Comparison of ENCODE assay signal across 12 cellular contexts in genomic region chr6:52333840-52334200, GRCh38. TPM values are rescaled to one million over a fixed set of nuclear protein-coding genes. Genes with fewer than 3 reads are reported as not detected.
DNase-seq lines count a peak whose midpoint lies in the region; ATAC-seq and TF ChIP-seq lines count a peak whose summit lies in the region.
"Had no signal": no experiment of that assay in that cellular context is flagged by ENCODE, and none has a peak within 500 bp of the region (broad histone marks: within the 10 kb centered on the region; RNA-seq: fewer than 3 reads in every experiment).

No MANE protein-coding gene starts in this region.

- intact Hi-C loops in Calu3 (cut with micrococcal nuclease; ENCODE audit: unreplicated experiment) = loop anchor here (1.0 kb wide), 1 partner anchor 28 kb away; the partner anchor contains the start of gene PAQR8
- intact Hi-C loops in activated CD4-positive, alpha-beta memory T cell treated with anti-CD3 and anti-CD28 coated beads for 36 hours (cut with micrococcal nuclease) = loop anchor here (2.0 kb wide), 2 partner anchors 15 to 29 kb away; no protein-coding TSS in a partner anchor

- H3K27me3 Mint-ChIP-seq in Calu3 (ENCODE audit: unreplicated experiment) (no peaks in the 10 kb centered on the region), naive B cell (no peaks in the 10 kb centered on the region)
- H3K27me3 Mint-ChIP-seq in activated CD4-positive, alpha-beta memory T cell treated with anti-CD3 and anti-CD28 coated beads for 36 hours = no peaks in the 10 kb centered on the region

- H3K27ac Mint-ChIP-seq in Calu3 (ENCODE audit: unreplicated experiment) (peak overlapping the region; percentile 72), naive B cell (peak overlapping the region in 4 of 6 donors; percentile 22 to 68 (median 35))
- peak overlapping the region; percentile 49 for H3K27ac Mint-ChIP-seq in activated CD4-positive, alpha-beta memory T cell treated with anti-CD3 and anti-CD28 coated beads for 36 hours

- no peak for TF ChIP-seq CTCF in Calu3 (IDR thresholded peaks at IDR 0.05; ENCODE audit: unreplicated experiment)
- TF ChIP-seq CTCF in HEK293 (tag by site-specific recombination; IDR thresholded peaks at IDR 0.05) = no peak

- no peak overlapping the region for H3K4me3 Mint-ChIP-seq in Calu3 (ENCODE audit: low read depth, unreplicated experiment)
- H3K4me3 Mint-ChIP-seq in activated CD4-positive, alpha-beta memory T cell treated with anti-CD3 and anti-CD28 coated beads for 36 hours = no peak overlapping the region
- H3K4me3 Mint-ChIP-seq in naive B cell = no peak overlapping the region

- CTCF ChIA-PET in Calu3 (lab: Charles Lee) (interaction anchor here (0.8 to 1.3 kb wide), 3 partner anchors 19 to 57 kb away, joined by 5 to 6 read pairs (median 5); no protein-coding TSS in a partner anchor), HEK293 (lab: Yijun Ruan, JAX) (interaction anchor here (0.9 to 1.0 kb wide), 2 partner anchors 70 to 270 kb away, joined by 3 read pairs; no protein-coding TSS in a partner anchor)
- CTCF ChIA-PET in activated CD4-positive, alpha-beta memory T cell treated with anti-CD3 and anti-CD28 coated beads for 36 hours (lab: Charles Lee) = interaction anchor here (0.9 to 1.0 kb wide), 2 partner anchors 31 to 47 kb away, joined by 3 read pairs; no protein-coding TSS in a partner anchor

- H3K36me3 Mint-ChIP-seq in Calu3 (ENCODE audit: insufficient read depth, unreplicated experiment) = no peaks in the 10 kb centered on the region
- H3K36me3 Mint-ChIP-seq in activated CD4-positive, alpha-beta memory T cell treated with anti-CD3 and anti-CD28 coated beads for 36 hours = no peaks in the 10 kb centered on the region
- no peaks in the 10 kb centered on the region for H3K36me3 Mint-ChIP-seq in naive B cell

- no peaks in the 10 kb centered on the region for H3K36me3 ChIP-seq in HEK293 (ENCODE audit: control insufficient read depth in 2 of 2, insufficient read depth in 1 of 2, low read length in 2 of 2)
- H3K36me3 ChIP-seq: WERI-Rb-1 had no signal

- DNase-seq in Calu3 (no peak), naive B cell (no peak), dermis blood vessel endothelial cell (no peak), AML-193 (lab: John Stamatoyannopoulos, UW) (no peak), germinal center (ENCODE audit: low spot score) (no peak)
- DNase-seq in activated CD4-positive, alpha-beta memory T cell treated with anti-CD3 and anti-CD28 coated beads for 36 hours = no peak
- DNase-seq: dorsolateral prefrontal cortex, NCI-H1694 treated with DMSO at 0.1 percent for 48 hours, right cardiac atrium had no signal

- H3K4me3 ChIP-seq in HEK293 (ENCODE audit: low read depth, low read length) = no peak overlapping the region
- H3K4me3 ChIP-seq: dorsolateral prefrontal cortex had no signal

- POLR2A ChIA-PET in HEK293 (lab: Yijun Ruan, JAX) = interaction anchor here (1.1 to 1.7 kb wide), 3 partner anchors 19 to 49 kb away, joined by 3 to 4 read pairs (median 3); partner anchors contain the start of genes MCM3 and PAQR8
- POLR2A ChIA-PET in activated CD4-positive, alpha-beta memory T cell treated with anti-CD3 and anti-CD28 coated beads for 36 hours (lab: Charles Lee) = no interaction called here

- ATAC-seq in naive B cell (ENCODE audit: low read depth in 2 of 2) = peak in 1 of 2 donors; percentile 68
- ATAC-seq in HG02840 (IDR thresholded peaks at IDR 0.05; ENCODE audit: low FRiP score, unreplicated experiment) = no peak
- ATAC-seq: right cardiac atrium had no signal

- no peak overlapping the region for H3K27ac ChIP-seq in HEK293 (ENCODE audit: extremely low read depth, low read depth, low read length)
- H3K27ac ChIP-seq: dorsolateral prefrontal cortex, WERI-Rb-1 had no signal

- H3K9me3 Mint-ChIP-seq in Calu3 (ENCODE audit: low read depth, unreplicated experiment) (no peaks in the 10 kb centered on the region), naive B cell (no peaks in the 10 kb centered on the region)
- no peaks in the 10 kb centered on the region for H3K9me3 Mint-ChIP-seq in activated CD4-positive, alpha-beta memory T cell treated with anti-CD3 and anti-CD28 coated beads for 36 hours

- H3K4me1 ChIP-seq in HEK293 (ENCODE audit: control insufficient read depth, insufficient read depth, low read length) = peaks cover 6% of the 10 kb centered on the region

- no peaks in the 10 kb centered on the region for H3K9me3 ChIP-seq in HEK293 (ENCODE audit: control insufficient read depth, insufficient read depth, low read depth, low read length)

- BruUV-seq in Calu3 (replicated peaks; lab: Mats Ljungman, UMichigan) = no TSS peak

- H3K4me1 Mint-ChIP-seq in Calu3 (ENCODE audit: low read depth, unreplicated experiment) (peaks cover 92% of the 10 kb centered on the region), naive B cell (peaks cover 16 to 23% (median 17%) of the 10 kb centered on the region in 3 donors)
- peaks cover 54% of the 10 kb centered on the region for H3K4me1 Mint-ChIP-seq in activated CD4-positive, alpha-beta memory T cell treated with anti-CD3 and anti-CD28 coated beads for 36 hours (ENCODE audit: low read depth)

TF ChIP-seq in HEK293, 187 proteins besides CTCF, POLR2A, EP300 and RAD21:
- TF ChIP-seq ZNF394 (tag by site-specific recombination; IDR thresholded peaks at IDR 0.05; ENCODE audit: borderline replicate concordance) (0 out of 2 replicates have a peak, but pooled peaks have one; percentile 23), OSR2 (tag by site-specific recombination; IDR thresholded peaks at IDR 0.05) (no peak), ZNF513 (tag by site-specific recombination; IDR thresholded peaks at IDR 0.05) (0 out of 2 replicates have a peak, but pooled peaks have one; percentile 21)
TF ChIP-seq in HEK293: peak in this region for 2.

RNA-seq across cellular contexts. Expression of gene PAQR8, which starts 28.1 kb away (rescaled TPM):
- 16.1 and 16.3 TPM in 2 replicates for total RNA-seq in Calu3 (2022)
- total RNA-seq in activated CD4-positive, alpha-beta memory T cell treated with anti-CD3 and anti-CD28 coated beads for 36 hours = 10 to 100 TPM; 11.2 to 12.2 TPM
- 1 to 10 TPM; 2.4 to 6.2 (median 5.9) TPM for polyA plus RNA-seq in naive B cell (ENCODE audit: low read depth in 6 of 6)
- 12.4 and 19.4 TPM in 2 replicates for total RNA-seq in dermis blood vessel endothelial cell

RNA-seq across cellular contexts. Expression of gene MCM3, which starts 49.3 kb away (rescaled TPM):
- 116 and 117 TPM in 2 replicates for total RNA-seq in Calu3 (2022)
- total RNA-seq in activated CD4-positive, alpha-beta memory T cell treated with anti-CD3 and anti-CD28 coated beads for 36 hours = 100 to 1,000 TPM; 231 to 244 TPM
- polyA plus RNA-seq in naive B cell (ENCODE audit: low read depth in 6 of 6) = 10 to 100 TPM; 45.1 to 70.0 (median 57.3) TPM
- 78.8 and 117 TPM in 2 replicates for total RNA-seq in dermis blood vessel endothelial cell
